ENCODE assay signal across 21 cellular contexts in genomic region chr13:88800505-88800904, GRCh38.
A peak's percentile ranks its signal among the peaks of the same experiment; 100 is the strongest.
DNase-seq lines count a peak whose midpoint lies in the region; ATAC-seq and TF ChIP-seq lines count a peak whose summit lies in the region.
"Had no signal": no experiment of that assay in that cellular context is flagged by ENCODE, and none has a peak within 500 bp of the region (broad histone marks: within the 10 kb centered on the region; RNA-seq: fewer than 3 reads in every experiment).

No MANE protein-coding gene starts in this region.

- H3K27ac ChIP-seq in foreskin keratinocyte, result no peak overlapping the region
- no peak overlapping the region for H3K27ac ChIP-seq in hepatocyte
- H3K27ac ChIP-seq: KMS-11 had no signal

- no peaks in the 10 kb centered on the region for H3K9me3 ChIP-seq in hepatocyte (ENCODE audit: low read depth)

- H3K79me2 ChIP-seq in hepatocyte, result no peaks in the 10 kb centered on the region

- H3K36me3 ChIP-seq in hepatocyte (replicated peaks; ENCODE audit: insufficient read depth, low read depth), result no peaks in the 10 kb centered on the region

- no peak for ATAC-seq in activated naive CD8-positive, alpha-beta T cell treated with anti-CD3 and anti-CD28 coated beads, Interleukin-2, amount 50 U/mL, for 24 hours
- ATAC-seq in foreskin keratinocyte, result peak; percentile 74
- ATAC-seq: Panc1 had no signal

- TF ChIP-seq CTCF in foreskin keratinocyte (conservative IDR thresholded peaks at IDR 0.05) (no peak), hepatocyte (IDR thresholded peaks at IDR 0.05; ENCODE audit: poor library complexity) (no peak)

- 65% methylated on average over 1 of the region's 1 CpG for WGBS in hepatocyte (ENCODE audit: low lambda C conversion rate, missing lambda C conversion rate)

- no peaks in the 10 kb centered on the region for H3K36me3 Mint-ChIP-seq in activated naive CD8-positive, alpha-beta T cell treated with anti-CD3 and anti-CD28 coated beads for 36 hours
- no peaks in the 10 kb centered on the region for H3K36me3 Mint-ChIP-seq in activated naive CD8-positive, alpha-beta T cell treated with anti-CD3 and anti-CD28 coated beads, Interleukin-2, amount 50 U/mL, for 24 hours (ENCODE audit: low read depth)
- H3K36me3 Mint-ChIP-seq: CD4-positive, CD25-positive, alpha-beta regulatory T cell; IgD-negative memory B cell had no signal

- no peak overlapping the region for H3K4me3 Mint-ChIP-seq in activated naive CD8-positive, alpha-beta T cell treated with anti-CD3 and anti-CD28 coated beads for 36 hours
- H3K4me3 Mint-ChIP-seq in activated naive CD8-positive, alpha-beta T cell treated with anti-CD3 and anti-CD28 coated beads, Interleukin-2, amount 50 U/mL, for 24 hours, result no peak overlapping the region
- H3K4me3 Mint-ChIP-seq: CD4-positive, CD25-positive, alpha-beta regulatory T cell had no signal

- H3K27me3 ChIP-seq in foreskin keratinocyte (no peaks in the 10 kb centered on the region), hepatocyte (no peaks in the 10 kb centered on the region)

- no peaks in the 10 kb centered on the region for H3K9me3 Mint-ChIP-seq in activated naive CD8-positive, alpha-beta T cell treated with anti-CD3 and anti-CD28 coated beads for 36 hours
- H3K9me3 Mint-ChIP-seq in activated naive CD8-positive, alpha-beta T cell treated with anti-CD3 and anti-CD28 coated beads, Interleukin-2, amount 50 U/mL, for 24 hours, result peaks cover 8% of the 10 kb centered on the region

- H3K9me2 ChIP-seq in hepatocyte (replicated peaks; ENCODE audit: insufficient read depth), result no peaks in the 10 kb centered on the region

- H3K4me1 ChIP-seq in foreskin keratinocyte, result no peaks in the 10 kb centered on the region
- no peaks in the 10 kb centered on the region for H3K4me1 ChIP-seq in hepatocyte (ENCODE audit: insufficient read depth)

- peak overlapping the region; percentile 23 for H3K27ac Mint-ChIP-seq in activated naive CD8-positive, alpha-beta T cell treated with anti-CD3 and anti-CD28 coated beads for 36 hours
- H3K27ac Mint-ChIP-seq in activated naive CD8-positive, alpha-beta T cell treated with anti-CD3 and anti-CD28 coated beads, Interleukin-2, amount 50 U/mL, for 24 hours, result no peak overlapping the region
- H3K27ac Mint-ChIP-seq: CD4-positive, CD25-positive, alpha-beta regulatory T cell; IgD-negative memory B cell had no signal

- H3K4me3 ChIP-seq in hepatocyte, result no peak overlapping the region

- H2AFZ ChIP-seq in hepatocyte, result no peak overlapping the region

- H3K4me2 ChIP-seq in hepatocyte, result no peak overlapping the region
- H3K4me2 ChIP-seq: KMS-11 had no signal

- no peaks in the 10 kb centered on the region for H4K20me1 ChIP-seq in hepatocyte (ENCODE audit: insufficient read depth, poor library complexity, severe bottlenecking)

- DNase-seq in activated naive CD8-positive, alpha-beta T cell treated with anti-CD3 and anti-CD28 coated beads for 36 hours, result no peak
- DNase-seq in activated naive CD8-positive, alpha-beta T cell treated with anti-CD3 and anti-CD28 coated beads, Interleukin-2, amount 50 U/mL, for 24 hours, result no peak
- peak; percentile 18 for DNase-seq in HT1080 (ENCODE audit: low read depth)
- DNase-seq in RKO (ENCODE audit: low spot score), result peak; percentile 22
- DNase-seq in foreskin keratinocyte, result peak in 1 of 2 donors; percentile 45
- DNase-seq in hepatocyte (ENCODE audit: low spot score), result no peak
- DNase-seq in NCI-H2227 treated with DMSO at 0.1 percent for 48 hours (lab: John Stamatoyannopoulos, UW), result no peak
- DNase-seq: CD4-positive, CD25-positive, alpha-beta regulatory T cell; DMS79; H7; NCI-H1092; NCI-H1417 treated with DMSO at 0.1 percent for 48 hours; NCI-H187 treated with DMSO at 0.1 percent for 48 hours; NCI-H2107; NCI-H446 treated with DMSO at 0.1 percent for 48 hours; NCI-H526; SHP77 treated with DMSO at 0.1 percent for 48 hours; T-helper 1 cell had no signal

- no peaks in the 10 kb centered on the region for H3K4me1 Mint-ChIP-seq in activated naive CD8-positive, alpha-beta T cell treated with anti-CD3 and anti-CD28 coated beads for 36 hours
- H3K4me1 Mint-ChIP-seq in activated naive CD8-positive, alpha-beta T cell treated with anti-CD3 and anti-CD28 coated beads, Interleukin-2, amount 50 U/mL, for 24 hours, result no peaks in the 10 kb centered on the region
- H3K4me1 Mint-ChIP-seq: CD4-positive, CD25-positive, alpha-beta regulatory T cell; IgD-negative memory B cell had no signal

- H3K27me3 Mint-ChIP-seq in activated naive CD8-positive, alpha-beta T cell treated with anti-CD3 and anti-CD28 coated beads for 36 hours, result no peaks in the 10 kb centered on the region
- no peaks in the 10 kb centered on the region for H3K27me3 Mint-ChIP-seq in activated naive CD8-positive, alpha-beta T cell treated with anti-CD3 and anti-CD28 coated beads, Interleukin-2, amount 50 U/mL, for 24 hours
- H3K27me3 Mint-ChIP-seq: CD4-positive, CD25-positive, alpha-beta regulatory T cell; IgD-negative memory B cell had no signal

Comparison
In these comparisons a context has a peak if more than half of its experiments do, and no peak if none do; other contexts are left out.
1. DNase-seq: peak in HT1080 (single experiment) and RKO (single experiment); none in activated naive CD8-positive, alpha-beta T cell treated with anti-CD3 and anti-CD28 coated beads for 36 hours (single experiment), activated naive CD8-positive, alpha-beta T cell treated with anti-CD3 and anti-CD28 coated beads, Interleukin-2, amount 50 U/mL, for 24 hours (single experiment), hepatocyte (single experiment) and NCI-H2227 treated with DMSO at 0.1 percent for 48 hours (single experiment).